ENCODE assay signal across 18 cellular contexts in the genomic region with DNA sequence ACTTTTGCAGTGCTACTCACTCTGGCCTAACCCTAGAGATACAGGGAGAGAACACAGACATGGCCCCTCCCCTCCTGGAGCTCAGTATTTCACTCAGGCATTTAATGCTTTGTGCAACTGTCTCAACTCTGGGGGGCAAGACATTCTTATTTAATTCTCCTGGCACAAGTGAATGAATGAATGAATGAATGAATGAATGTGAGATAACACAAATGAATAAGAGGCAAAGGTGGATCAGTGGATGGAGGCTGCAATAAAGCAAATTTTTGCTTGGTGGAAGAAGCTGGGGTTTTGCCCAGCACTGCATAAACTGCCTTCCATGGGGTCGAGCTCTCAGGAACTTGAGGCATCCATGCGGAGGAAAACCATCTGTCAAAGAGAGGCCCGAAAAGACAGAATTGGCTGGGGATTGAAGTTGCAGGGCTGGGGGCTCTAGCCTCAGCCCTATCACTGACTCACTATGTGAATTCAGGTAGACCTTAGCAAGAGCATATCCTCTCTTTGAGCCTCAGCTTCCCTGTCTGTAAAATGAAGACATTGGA.
DNase-seq lines count a peak whose midpoint lies in the region; ATAC-seq lines count a peak whose summit lies in the region.
"Had no signal": no experiment of that assay in that cellular context is flagged by ENCODE, and none has a peak within 500 bp of the region (broad histone marks: within the 10 kb centered on the region; RNA-seq: fewer than 3 reads in every experiment).

No MANE protein-coding gene starts in this region.

- in situ Hi-C loops in G401 (cut with HindIII; ENCODE audit: low sequenced_read_pairs): no loop called here

- ATAC-seq in GM18519 (IDR thresholded peaks at IDR 0.05; ENCODE audit: low FRiP score, unreplicated experiment): no peak
- ATAC-seq: A549 had no signal

- DNase-seq in G401 (ENCODE audit: low spot score) (peak; percentile 89), NCI-H69 (lab: John Stamatoyannopoulos, UW) (peak; percentile 41), cerebellum (ENCODE audit: low spot score) (peak; percentile 72), retina (peak; percentile 39), NCI-H1048 (lab: John Stamatoyannopoulos, UW) (no peak), GF-D8 (lab: John Stamatoyannopoulos, UW) (no peak)
- DNase-seq: Calu3; CD4-positive, alpha-beta memory T cell; DMS79; H9; IMR-90; Karpas-422; NCI-H2081 treated with DMSO at 0.1 percent for 48 hours; NCI-H526 treated with DMSO at 0.1 percent for 48 hours; NK-92 treated with Interleukin-12 subunit alpha and Interleukin-12 subunit beta, amount 100 ng/mL, for 24 hours; Peyer's patch had no signal

Comparison
In these comparisons a context has a peak if more than half of its experiments do, and no peak if none do; other contexts are left out.
1. DNase-seq: peak in G401 (single experiment), NCI-H69 (single experiment), cerebellum (single experiment) and retina (single experiment); none in NCI-H1048 (single experiment) and GF-D8 (single experiment).